Comparison of ENCODE assay signal across 9 cellular contexts in the genomic region with DNA sequence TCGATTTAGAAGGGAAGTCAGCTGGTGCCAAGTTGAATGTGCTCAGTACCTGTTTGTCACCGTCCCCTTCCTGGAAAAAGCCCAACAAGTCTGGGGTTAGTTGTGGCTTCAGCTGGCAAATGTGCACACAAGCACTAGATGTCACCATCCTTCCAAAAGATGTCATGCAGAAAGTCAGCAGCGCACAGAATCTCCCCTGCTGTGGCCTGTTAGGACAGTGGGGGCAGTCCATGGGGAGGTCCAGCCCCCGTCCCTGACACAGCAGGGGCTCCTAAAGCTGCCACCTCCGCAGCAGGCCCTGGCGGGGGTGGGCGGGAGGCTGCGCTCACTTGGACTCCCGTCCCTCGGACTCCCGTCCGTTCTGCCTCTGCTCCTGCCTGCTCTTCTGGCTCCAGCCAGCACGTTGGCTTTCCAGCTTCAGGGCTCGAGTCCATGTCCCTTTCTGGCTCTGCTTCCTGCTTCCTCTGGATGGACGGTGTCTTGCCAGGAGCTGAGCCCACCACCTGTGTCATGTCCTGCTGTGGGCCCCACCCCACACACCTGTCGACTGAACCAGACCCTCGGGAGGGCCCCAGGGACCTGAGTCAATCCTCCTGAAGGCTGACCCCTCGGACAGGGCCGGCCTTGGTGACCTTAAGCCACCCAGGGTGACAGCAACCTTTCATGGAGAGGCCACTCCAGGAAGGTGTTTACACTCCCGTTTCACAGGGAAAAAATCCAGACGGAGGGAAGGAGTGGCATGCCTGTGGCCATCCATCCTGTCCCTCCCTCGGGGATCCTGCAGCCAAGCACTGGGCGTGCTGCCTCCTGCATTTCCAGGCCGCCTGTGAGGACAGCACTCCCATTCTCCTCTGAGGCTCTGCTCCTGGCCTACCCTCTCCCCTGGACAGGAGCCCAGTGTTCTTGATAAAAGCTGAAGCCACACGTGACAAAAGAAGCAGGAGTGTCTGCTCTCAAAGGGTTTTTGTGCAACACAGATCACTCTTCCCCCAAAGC. TPM values are rescaled to one million over a fixed set of nuclear protein-coding genes. Genes with fewer than 3 reads are reported as not detected.
DNase-seq lines count a peak whose midpoint lies in the region; ATAC-seq and TF ChIP-seq lines count a peak whose summit lies in the region.
"Had no signal": no experiment of that assay in that cellular context is flagged by ENCODE, and none has a peak within 500 bp of the region (broad histone marks: within the 10 kb centered on the region; RNA-seq: fewer than 3 reads in every experiment).

No MANE protein-coding gene starts in this region.

- no peaks in the 10 kb centered on the region for H3K4me1 ChIP-seq in MM.1S (ENCODE audit: low read length)

- CTCF ChIA-PET in activated B cell treated with CpG ODN at 0.5 μM for 24 hours (lab: Charles Lee): interaction anchor here (0.8 to 1.5 kb wide), 8 partner anchors 10 to 193 kb away, joined by 3 to 12 read pairs (median 4); no protein-coding TSS in a partner anchor

- no peak overlapping the region for H3K27ac ChIP-seq in MM.1S (ENCODE audit: low read length)

- peak; percentile 80 for DNase-seq in ELF-1 (ENCODE audit: low read depth, low spot score)
- peak; percentile 68 for DNase-seq in MM.1S
- no peak for DNase-seq in activated B cell treated with CpG ODN at 0.5 μM for 24 hours
- peak; percentile 68 for DNase-seq in ecto neural progenitor cell (ENCODE audit: low spot score)
- DNase-seq in memory B cell (ENCODE audit: low spot score in 2 of 2): peak in 1 of 2 donors; percentile 21
- peak; percentile 71 for DNase-seq in stimulated activated naive B cell treated with anti-CD40 and anti-IgM and Interleukin-4, amounts not matched to agents 10 μg/mL and 1 μg/mL and 100 μg/mL, for 72 hours
- no peak for DNase-seq in posterior vena cava (ENCODE audit: low spot score)
- DNase-seq in T-helper 9 cell: no peak

- H3K27me3 ChIP-seq in MM.1S (replicated peaks; ENCODE audit: insufficient read depth, low read length): no peaks in the 10 kb centered on the region

- H3K36me3 ChIP-seq in MM.1S (replicated peaks; ENCODE audit: insufficient read depth, low read length): no peaks in the 10 kb centered on the region

- POLR2A ChIA-PET in activated B cell treated with CpG ODN at 0.5 μM for 24 hours (lab: Charles Lee): no interaction called here

- H3K4me3 ChIP-seq in MM.1S (ENCODE audit: low read length): no peak overlapping the region

- intact Hi-C loops in activated B cell treated with CpG ODN at 0.5 μM for 24 hours (cut with micrococcal nuclease) (loop anchor here (1.0 kb wide), 3 partner anchors 91 to 192 kb away; no protein-coding TSS in a partner anchor), posterior vena cava (cut with DNase I) (loop anchor here in 1 of 2 donors (1.0 kb wide), 1 partner anchor 45 kb away; no protein-coding TSS in a partner anchor)

- no peaks in the 10 kb centered on the region for H3K79me2 ChIP-seq in MM.1S (ENCODE audit: low read length)

- peak; percentile 49 for ATAC-seq in activated B cell treated with CpG ODN at 0.5 μM for 24 hours (ENCODE audit: low read depth)
- peak; percentile 80 for ATAC-seq in memory B cell (ENCODE audit: low read depth)
- ATAC-seq in stimulated activated naive B cell treated with anti-CD40 and anti-IgM and Interleukin-4, amounts not matched to agents 10 μg/mL and 1 μg/mL and 100 μg/mL, for 72 hours (replicated peaks): peak; percentile 96 to 97

- H3K27me3 Mint-ChIP-seq in activated B cell treated with CpG ODN at 0.5 μM for 24 hours: peaks cover 10% of the 10 kb centered on the region
- H3K27me3 Mint-ChIP-seq in memory B cell: peaks cover 6% of the 10 kb centered on the region
- H3K27me3 Mint-ChIP-seq in stimulated activated naive B cell treated with anti-CD40 and anti-IgM and Interleukin-4, amounts not matched to agents 10 μg/mL and 1 μg/mL and 100 μg/mL, for 72 hours: peaks cover 6 to 8% of the 10 kb centered on the region in 2 donors

- no peak overlapping the region for H3K4me2 ChIP-seq in MM.1S (ENCODE audit: low read depth, low read length)

- H4K20me1 ChIP-seq in MM.1S (ENCODE audit: insufficient read depth, low read length): no peaks in the 10 kb centered on the region

- H3K9me3 Mint-ChIP-seq in activated B cell treated with CpG ODN at 0.5 μM for 24 hours (no peaks in the 10 kb centered on the region), memory B cell (no peaks in the 10 kb centered on the region)
- no peaks in the 10 kb centered on the region for H3K9me3 Mint-ChIP-seq in stimulated activated naive B cell treated with anti-CD40 and anti-IgM and Interleukin-4, amounts not matched to agents 10 μg/mL and 1 μg/mL and 100 μg/mL, for 72 hours

- H3K9me3 ChIP-seq in MM.1S (replicated peaks; ENCODE audit: insufficient read depth, low read length): no peaks in the 10 kb centered on the region

- H3K4me1 Mint-ChIP-seq in activated B cell treated with CpG ODN at 0.5 μM for 24 hours (peaks cover 2% of the 10 kb centered on the region), memory B cell (no peaks in the 10 kb centered on the region)
- H3K4me1 Mint-ChIP-seq in stimulated activated naive B cell treated with anti-CD40 and anti-IgM and Interleukin-4, amounts not matched to agents 10 μg/mL and 1 μg/mL and 100 μg/mL, for 72 hours: peaks cover 11 to 20% of the 10 kb centered on the region in 2 donors

- no peaks in the 10 kb centered on the region for H3F3A ChIP-seq in MM.1S (ENCODE audit: insufficient read depth, low read length)

- TF ChIP-seq CTCF in MM.1S (IDR thresholded peaks at IDR 0.05; ENCODE audit: low read length): peak; percentile 54
- TF ChIP-seq CTCF in activated B cell treated with CpG ODN at 0.5 μM for 24 hours (IDR thresholded peaks at IDR 0.05): no peak

- H3K27ac Mint-ChIP-seq in activated B cell treated with CpG ODN at 0.5 μM for 24 hours (no peak overlapping the region), memory B cell (no peak overlapping the region)
- H3K27ac Mint-ChIP-seq in stimulated activated naive B cell treated with anti-CD40 and anti-IgM and Interleukin-4, amounts not matched to agents 10 μg/mL and 1 μg/mL and 100 μg/mL, for 72 hours: peak overlapping the region; percentile 33

- H3K4me3 Mint-ChIP-seq in activated B cell treated with CpG ODN at 0.5 μM for 24 hours (no peak overlapping the region), memory B cell (no peak overlapping the region)
- peak overlapping the region; percentile 1 to 4 for H3K4me3 Mint-ChIP-seq in stimulated activated naive B cell treated with anti-CD40 and anti-IgM and Interleukin-4, amounts not matched to agents 10 μg/mL and 1 μg/mL and 100 μg/mL, for 72 hours

- H3K36me3 Mint-ChIP-seq in activated B cell treated with CpG ODN at 0.5 μM for 24 hours (ENCODE audit: low read depth): no peaks in the 10 kb centered on the region
- no peaks in the 10 kb centered on the region for H3K36me3 Mint-ChIP-seq in memory B cell
- H3K36me3 Mint-ChIP-seq in stimulated activated naive B cell treated with anti-CD40 and anti-IgM and Interleukin-4, amounts not matched to agents 10 μg/mL and 1 μg/mL and 100 μg/mL, for 72 hours: no peaks in the 10 kb centered on the region

- H3K9ac ChIP-seq in MM.1S (ENCODE audit: low read length): no peak overlapping the region

- 0 out of 2 replicates have a peak overlapping the region, but pooled peaks have one; percentile 19 for H2AFZ ChIP-seq in MM.1S (ENCODE audit: low read length)

- H3K9me2 ChIP-seq in MM.1S (replicated peaks; ENCODE audit: insufficient read depth, low read length): no peaks in the 10 kb centered on the region

RNA-seq across cellular contexts. Expression of a gene that starts 8.5 kb away (rescaled TPM):
- total RNA-seq in activated B cell treated with CpG ODN at 0.5 μM for 24 hours (not detected in 2 replicates), posterior vena cava (1 to 10 TPM; 2.0 to 2.7 TPM)
- total RNA-seq: T-helper 2 cell treated with Interferon-gamma antibody and Interleukin-4, amounts not matched to agents 100 ng/mL and 5 ng/mL, for 36 hours had no signal

RNA-seq across cellular contexts. Expression of a gene that starts 15.7 kb away (rescaled TPM):
- total RNA-seq in activated B cell treated with CpG ODN at 0.5 μM for 24 hours (not detected in 2 replicates), posterior vena cava (not detected)
- total RNA-seq: T-helper 2 cell treated with Interferon-gamma antibody and Interleukin-4, amounts not matched to agents 100 ng/mL and 5 ng/mL, for 36 hours had no signal

RNA-seq across cellular contexts. Expression of a gene that starts 45.3 kb away (rescaled TPM):
- total RNA-seq in activated B cell treated with CpG ODN at 0.5 μM for 24 hours: 114 and 134 TPM in 2 replicates
- 100 to 1,000 TPM; 180 to 357 TPM for total RNA-seq in posterior vena cava

Comparison
In these comparisons a context has a peak if more than half of its experiments do, and no peak if none do; other contexts are left out.
1. DNase-seq: peak in ELF-1 (single experiment), MM.1S (single experiment), ecto neural progenitor cell (single experiment) and stimulated activated naive B cell treated with anti-CD40 and anti-IgM and Interleukin-4, amounts not matched to agents 10 μg/mL and 1 μg/mL and 100 μg/mL, for 72 hours (single experiment); none in activated B cell treated with CpG ODN at 0.5 μM for 24 hours (single experiment), posterior vena cava (single experiment) and T-helper 9 cell (single experiment).
2. H3K4me3 Mint-ChIP-seq: peak in stimulated activated naive B cell treated with anti-CD40 and anti-IgM and Interleukin-4, amounts not matched to agents 10 μg/mL and 1 μg/mL and 100 μg/mL, for 72 hours (2 of 2); none in activated B cell treated with CpG ODN at 0.5 μM for 24 hours (single experiment) and memory B cell (single experiment).
3. Peak in every context shown above with its lines, with median percentiles within 50 percentile points of each other: ATAC-seq.